ENCODE assay signal across 13 cellular contexts in genomic region chr22:45678961-45679912, GRCh38. TPM values are rescaled to one million over a fixed set of nuclear protein-coding genes. Genes with fewer than 3 reads are reported as not detected.
DNase-seq lines count a peak whose midpoint lies in the region; ATAC-seq and TF ChIP-seq lines count a peak whose summit lies in the region.
"Had no signal": no experiment of that assay in that cellular context is flagged by ENCODE, and none has a peak within 500 bp of the region (broad histone marks: within the 10 kb centered on the region; RNA-seq: fewer than 3 reads in every experiment).

No MANE protein-coding gene starts in this region.

- no peak overlapping the region for H3K4me3 Mint-ChIP-seq in activated CD8-positive, alpha-beta memory T cell treated with anti-CD3 and anti-CD28 coated beads, Interleukin-2, amount 10 ng/mL, durations not matched to agents 7 days and 5 days
- H3K4me3 Mint-ChIP-seq: activated CD4-positive, alpha-beta T cell treated with anti-CD3 and anti-CD28 coated beads, Interleukin-2, amount 10 ng/mL, durations not matched to agents 7 days and 5 days had no signal

- ATAC-seq in SK-N-SH treated with all-trans-retinoic acid at 6 μM for 48 hours (peak; percentile 22), GM19328 (IDR thresholded peaks at IDR 0.05; ENCODE audit: unreplicated experiment) (no peak), HG02970 (IDR thresholded peaks at IDR 0.05; ENCODE audit: low FRiP score, unreplicated experiment) (no peak), HG03175 (IDR thresholded peaks at IDR 0.05; ENCODE audit: unreplicated experiment) (no peak)
- no peak for ATAC-seq in activated CD8-positive, alpha-beta memory T cell treated with anti-CD3 and anti-CD28 coated beads, Interleukin-2, amount 10 ng/mL, durations not matched to agents 7 days and 5 days

- in situ Hi-C loops in Caki2 (cut with HindIII; ENCODE audit: low pct_unique_long_range_greater_than_20kb, low sequenced_read_pairs), result no loop called here

- H3K27ac Mint-ChIP-seq in activated CD8-positive, alpha-beta memory T cell treated with anti-CD3 and anti-CD28 coated beads, Interleukin-2, amount 10 ng/mL, durations not matched to agents 7 days and 5 days, result no peak overlapping the region
- H3K27ac Mint-ChIP-seq: activated CD4-positive, alpha-beta T cell treated with anti-CD3 and anti-CD28 coated beads, Interleukin-2, amount 10 ng/mL, durations not matched to agents 7 days and 5 days had no signal

- H3K4me1 Mint-ChIP-seq in activated CD8-positive, alpha-beta memory T cell treated with anti-CD3 and anti-CD28 coated beads, Interleukin-2, amount 10 ng/mL, durations not matched to agents 7 days and 5 days, result peaks cover 33% of the 10 kb centered on the region

- H3K27me3 Mint-ChIP-seq in activated CD8-positive, alpha-beta memory T cell treated with anti-CD3 and anti-CD28 coated beads, Interleukin-2, amount 10 ng/mL, durations not matched to agents 7 days and 5 days, result no peaks in the 10 kb centered on the region
- H3K27me3 Mint-ChIP-seq: activated CD4-positive, alpha-beta T cell treated with anti-CD3 and anti-CD28 coated beads, Interleukin-2, amount 10 ng/mL, durations not matched to agents 7 days and 5 days had no signal

- no peaks in the 10 kb centered on the region for H3K9me3 Mint-ChIP-seq in activated CD8-positive, alpha-beta memory T cell treated with anti-CD3 and anti-CD28 coated beads, Interleukin-2, amount 10 ng/mL, durations not matched to agents 7 days and 5 days (ENCODE audit: low read depth)
- H3K9me3 Mint-ChIP-seq: activated CD4-positive, alpha-beta T cell treated with anti-CD3 and anti-CD28 coated beads, Interleukin-2, amount 10 ng/mL, durations not matched to agents 7 days and 5 days had no signal

- CTCF ChIA-PET in activated CD8-positive, alpha-beta memory T cell treated with anti-CD3 and anti-CD28 coated beads, Interleukin-2, amount 10 ng/mL, durations not matched to agents 7 days and 5 days (lab: Charles Lee), result interaction anchor here (1.2 kb wide), 1 partner anchor 184 kb away, joined by 3 read pairs; no protein-coding TSS in a partner anchor

- peaks cover 14% of the 10 kb centered on the region for H3K36me3 Mint-ChIP-seq in activated CD8-positive, alpha-beta memory T cell treated with anti-CD3 and anti-CD28 coated beads, Interleukin-2, amount 10 ng/mL, durations not matched to agents 7 days and 5 days

- DNase-seq in Caki2 (ENCODE audit: low read depth) (peak; percentile 64), H4 (ENCODE audit: low spot score) (peak; percentile 26), kidney tubule cell (ENCODE audit: low spot score) (peak; percentile 44)
- DNase-seq in activated CD8-positive, alpha-beta memory T cell treated with anti-CD3 and anti-CD28 coated beads, Interleukin-2, amount 10 ng/mL, durations not matched to agents 7 days and 5 days, result no peak
- DNase-seq: activated CD4-positive, alpha-beta T cell treated with anti-CD3 and anti-CD28 coated beads, Interleukin-2, amount 10 ng/mL, durations not matched to agents 7 days and 5 days; DND-41; glutamatergic neuron; MM.1S; sigmoid colon had no signal

TF ChIP-seq in SK-N-SH treated with all-trans-retinoic acid at 6 μM for 48 hours, 23 proteins besides CTCF, POLR2A, EP300 and RAD21:
- TF ChIP-seq ZC3H10 (CRISPR knock-in tag; IDR thresholded peaks at IDR 0.05) (0 out of 2 replicates have a peak, but pooled peaks have one; percentile 2), CSDC2 (CRISPR knock-in tag; IDR thresholded peaks at IDR 0.05) (no peak), ARNTL (CRISPR knock-in tag; IDR thresholded peaks at IDR 0.05; ENCODE audit: borderline replicate concordance, low read depth) (no peak), ZNF565 (CRISPR knock-in tag; conservative IDR thresholded peaks at IDR 0.05; ENCODE audit: low read depth) (no peak), GLIS3 (CRISPR knock-in tag; IDR thresholded peaks at IDR 0.05) (no peak), ISL1 (CRISPR knock-in tag; IDR thresholded peaks at IDR 0.05) (peak; percentile 48; the same call in 1 of the 2 replicates), POU6F1 (CRISPR knock-in tag; IDR thresholded peaks at IDR 0.05; ENCODE audit: borderline replicate concordance, low read depth) (0 out of 2 replicates have a peak, but pooled peaks have one; percentile 30)

RNA-seq across cellular contexts. Expression of gene ATXN10, which starts 7.6 kb away (rescaled TPM):
- total RNA-seq in Caki2 (2014; rRNA removed; shearing (Covaris generic); ENCODE audit: low replicate concordance), result 228 and 323 TPM in 2 replicates
- total RNA-seq in H4 (2014; rRNA removed; shearing (Covaris generic)), result 69.8 and 111 TPM in 2 replicates
- 100 to 1,000 TPM in 1 of 2 experiments, 10 to 100 TPM in 1; 93.6 to 112 TPM for total RNA-seq in activated CD8-positive, alpha-beta memory T cell treated with anti-CD3 and anti-CD28 coated beads, Interleukin-2, amount 10 ng/mL, durations not matched to agents 7 days and 5 days
